14 cellular contexts compared by ENCODE assay signal in genomic region chr10:8403711-8404371, GRCh38.
DNase-seq lines count a peak whose midpoint lies in the region; ATAC-seq, FAIRE-seq and TF ChIP-seq lines count a peak whose summit lies in the region.
"Had no signal": no experiment of that assay in that cellular context is flagged by ENCODE, and none has a peak within 500 bp of the region (broad histone marks: within the 10 kb centered on the region; RNA-seq: fewer than 3 reads in every experiment).

No MANE protein-coding gene starts in this region.

- no peaks in the 10 kb centered on the region for H3F3A ChIP-seq in smooth muscle cell (ENCODE audit: low read depth)

- no peaks in the 10 kb centered on the region for H3K4me1 ChIP-seq in NT2/D1 (ENCODE audit: insufficient read depth, insufficient read length)
- peaks cover 6% of the 10 kb centered on the region for H3K4me1 ChIP-seq in smooth muscle cell (ENCODE audit: low read depth)
- H3K4me1 ChIP-seq: body of pancreas had no signal

- H2AFZ ChIP-seq in smooth muscle cell (ENCODE audit: low read depth) = no peak overlapping the region

- H3K4me3 ChIP-seq in NT2/D1 (ENCODE audit: insufficient read length, low read depth) (no peak overlapping the region), cardiac fibroblast (replicated peaks in 1 of 2; ENCODE audit: low read depth in 2 of 2, low read length in 2 of 2) (no peak overlapping the region), smooth muscle cell (no peak overlapping the region)
- H3K4me3 ChIP-seq: body of pancreas had no signal

- peak; percentile 68 for DNase-seq in activated CD4-positive, alpha-beta T cell treated with anti-CD3 and anti-CD28 coated beads, Interleukin-2, amount 10 ng/mL, durations not matched to agents 24 days and 14 days
- no peak for DNase-seq in activated CD4-positive, alpha-beta T cell treated with anti-CD3 and anti-CD28 coated beads for 1 hour
- DNase-seq in NT2/D1 (ENCODE audit: low read depth, low spot score) (peak; percentile 27), cardiac fibroblast (ENCODE audit: low read depth in 2 of 2) (no peak), smooth muscle cell (lab: John Stamatoyannopoulos, UW; ENCODE audit: unreplicated experiment) (no peak), urothelium cell line (ENCODE audit: low spot score) (no peak)
- DNase-seq: body of pancreas, erythroblast, NCI-H187, retina had no signal

- no peaks in the 10 kb centered on the region for H4K20me1 ChIP-seq in smooth muscle cell (ENCODE audit: low read depth)

- peak overlapping the region; percentile 82 for H3K27ac ChIP-seq in smooth muscle cell (ENCODE audit: low read depth)
- H3K27ac ChIP-seq: body of pancreas had no signal

- H3K9me3 ChIP-seq in NT2/D1 (ENCODE audit: insufficient read depth, low read length) = no peaks in the 10 kb centered on the region
- H3K9me3 ChIP-seq in smooth muscle cell (replicated peaks; ENCODE audit: low read depth) = no peaks in the 10 kb centered on the region
- H3K9me3 ChIP-seq: body of pancreas had no signal

- no peak for FAIRE-seq in urothelium cell line (lab: Jason Lieb, UNC)
- FAIRE-seq: A204.1 had no signal

- intact Hi-C loops in activated CD4-positive, alpha-beta T cell treated with anti-CD3 and anti-CD28 coated beads, Interleukin-2, amount 10 ng/mL, durations not matched to agents 24 days and 14 days (cut with micrococcal nuclease) = loop anchor here (1.0 to 5.0 kb wide), 4 partner anchors 12 to 173 kb away; no protein-coding TSS in a partner anchor

- H3K27ac Mint-ChIP-seq in activated CD4-positive, alpha-beta T cell treated with anti-CD3 and anti-CD28 coated beads, Interleukin-2, amount 10 ng/mL, durations not matched to agents 24 days and 14 days = peak overlapping the region; percentile 87

- H3K9me3 Mint-ChIP-seq in activated CD4-positive, alpha-beta T cell treated with anti-CD3 and anti-CD28 coated beads, Interleukin-2, amount 10 ng/mL, durations not matched to agents 24 days and 14 days = peaks cover 6% of the 10 kb centered on the region
- H3K9me3 Mint-ChIP-seq: IgD-negative memory B cell had no signal

- H3K27me3 Mint-ChIP-seq in activated CD4-positive, alpha-beta T cell treated with anti-CD3 and anti-CD28 coated beads, Interleukin-2, amount 10 ng/mL, durations not matched to agents 24 days and 14 days = no peaks in the 10 kb centered on the region
- H3K27me3 Mint-ChIP-seq: IgD-negative memory B cell had no signal

- no peaks in the 10 kb centered on the region for H3K36me3 ChIP-seq in NT2/D1 (ENCODE audit: insufficient read depth, insufficient read length, low read length)
- no peaks in the 10 kb centered on the region for H3K36me3 ChIP-seq in smooth muscle cell (ENCODE audit: low read depth)

- TF ChIP-seq CTCF in cardiac fibroblast (IDR thresholded peaks at IDR 0.05; ENCODE audit: low read depth, low read length) = peak; percentile 1
- TF ChIP-seq CTCF in smooth muscle cell (IDR thresholded peaks at IDR 0.05; ENCODE audit: borderline replicate concordance, insufficient read depth, poor library complexity, severe bottlenecking) = peak; percentile 4

- H3K4me1 Mint-ChIP-seq in activated CD4-positive, alpha-beta T cell treated with anti-CD3 and anti-CD28 coated beads, Interleukin-2, amount 10 ng/mL, durations not matched to agents 24 days and 14 days = peaks cover 73% of the 10 kb centered on the region

- ATAC-seq in HG02884 (IDR thresholded peaks at IDR 0.05; ENCODE audit: unreplicated experiment) (no peak), HG03520 (IDR thresholded peaks at IDR 0.05; ENCODE audit: unreplicated experiment) (no peak)
- ATAC-seq: body of pancreas had no signal

- peak overlapping the region; percentile 55 for H3K4me2 ChIP-seq in smooth muscle cell

- H3K27me3 ChIP-seq in NT2/D1 (ENCODE audit: insufficient read depth, insufficient read length) (no peaks in the 10 kb centered on the region), smooth muscle cell (ENCODE audit: low read depth) (peaks cover 5% of the 10 kb centered on the region)
- H3K27me3 ChIP-seq: body of pancreas had no signal

- H3K36me3 Mint-ChIP-seq in activated CD4-positive, alpha-beta T cell treated with anti-CD3 and anti-CD28 coated beads, Interleukin-2, amount 10 ng/mL, durations not matched to agents 24 days and 14 days (ENCODE audit: low read depth) = no peaks in the 10 kb centered on the region
- H3K36me3 Mint-ChIP-seq: IgD-negative memory B cell had no signal

- H3K9ac ChIP-seq in NT2/D1 (ENCODE audit: insufficient read length, low read depth) (no peak overlapping the region), smooth muscle cell (ENCODE audit: low read depth) (no peak overlapping the region)

- peak overlapping the region; percentile 82 for H3K4me3 Mint-ChIP-seq in activated CD4-positive, alpha-beta T cell treated with anti-CD3 and anti-CD28 coated beads, Interleukin-2, amount 10 ng/mL, durations not matched to agents 24 days and 14 days

- 67% methylated on average over 4 of the region's 4 CpGs for WGBS in smooth muscle cell (ENCODE audit: low lambda C conversion rate)

- H3K79me2 ChIP-seq in smooth muscle cell (ENCODE audit: low read depth) = no peaks in the 10 kb centered on the region

Comparison
In these comparisons a context has a peak if more than half of its experiments do, and no peak if none do; other contexts are left out.
1. DNase-seq: peak in activated CD4-positive, alpha-beta T cell treated with anti-CD3 and anti-CD28 coated beads, Interleukin-2, amount 10 ng/mL, durations not matched to agents 24 days and 14 days (single experiment) and NT2/D1 (single experiment); none in activated CD4-positive, alpha-beta T cell treated with anti-CD3 and anti-CD28 coated beads for 1 hour (single experiment), cardiac fibroblast (0 of 2), smooth muscle cell (single experiment) and urothelium cell line (single experiment).